13 cellular contexts compared by ENCODE assay signal in genomic region chr13:77528834-77529500, GRCh38. TPM values are rescaled to one million over a fixed set of nuclear protein-coding genes. Genes with fewer than 3 reads are reported as not detected.
DNase-seq lines count a peak whose midpoint lies in the region; ATAC-seq, FAIRE-seq and TF ChIP-seq lines count a peak whose summit lies in the region.
"Had no signal": no experiment of that assay in that cellular context is flagged by ENCODE, and none has a peak within 500 bp of the region (broad histone marks: within the 10 kb centered on the region; RNA-seq: fewer than 3 reads in every experiment).

No MANE protein-coding gene starts in this region.

- peak overlapping the region; percentile 47; the same call in 1 of the 2 replicates for H2AFZ ChIP-seq in OCI-LY3 (ENCODE audit: low read depth, low read length)

- H3K27me3 Mint-ChIP-seq in naive thymus-derived CD8-positive, alpha-beta T cell = peaks cover 0 to 4% (median 0%) of the 10 kb centered on the region in 5 donors

- ATAC-seq in GM18858 (IDR thresholded peaks at IDR 0.05; ENCODE audit: unreplicated experiment) = peak; percentile 78
- peak; percentile 92 for ATAC-seq in GM21360 (IDR thresholded peaks at IDR 0.05; ENCODE audit: unreplicated experiment)
- peak; percentile 84 for ATAC-seq in HG02981 (IDR thresholded peaks at IDR 0.05; ENCODE audit: unreplicated experiment)
- ATAC-seq in gastroesophageal sphincter = no peak
- ATAC-seq in naive thymus-derived CD8-positive, alpha-beta T cell = no peak
- ATAC-seq: heart right ventricle had no signal

- TF ChIP-seq POLR2A in gastroesophageal sphincter (IDR thresholded peaks at IDR 0.05) = no peak

- no peaks in the 10 kb centered on the region for H3K9me3 Mint-ChIP-seq in naive thymus-derived CD8-positive, alpha-beta T cell

- no peak overlapping the region for H3K27ac Mint-ChIP-seq in naive thymus-derived CD8-positive, alpha-beta T cell

- no peak for FAIRE-seq in HTR-8/SVneo (lab: Jason Lieb, UNC)

- H3K4me3 ChIP-seq in OCI-LY3 (ENCODE audit: low read length) (no peak overlapping the region), gastroesophageal sphincter (no peak overlapping the region)
- H3K4me3 ChIP-seq: heart right ventricle had no signal

- peak overlapping the region; percentile 18; the same call in 1 of the 2 replicates for H3K4me2 ChIP-seq in OCI-LY3 (ENCODE audit: low read length)

- no peak for TF ChIP-seq CTCF in OCI-LY3 (IDR thresholded peaks at IDR 0.05; ENCODE audit: low read depth, low read length)
- no peak for TF ChIP-seq CTCF in gastroesophageal sphincter (IDR thresholded peaks at IDR 0.05)

- no peak for DNase-seq in HTR-8/SVneo (ENCODE audit: insufficient read length, low spot score)
- no peak for DNase-seq in COLO668 (lab: John Stamatoyannopoulos, UW; ENCODE audit: unreplicated experiment)
- no peak for DNase-seq in naive thymus-derived CD8-positive, alpha-beta T cell
- DNase-seq: activated CD4-positive, CD25-positive, alpha-beta regulatory T cell; activated naive CD4-positive, alpha-beta T cell treated with anti-CD3 and anti-CD28 coated beads, Interleukin-2, amount 50 U/mL, for 16 hours; heart right ventricle; NCI-H2081 treated with DMSO at 0.1 percent for 48 hours had no signal

- 62 to 67% methylated on average over 3 to 4 of the region's 4 CpGs for WGBS in gastroesophageal sphincter (ENCODE audit: low coverage in 1 of 2), 2 donors

- peaks cover 14% of the 10 kb centered on the region for H3K4me1 ChIP-seq in OCI-LY3 (ENCODE audit: low read length)
- H3K4me1 ChIP-seq in gastroesophageal sphincter = no peaks in the 10 kb centered on the region
- H3K4me1 ChIP-seq: heart right ventricle had no signal

- no peaks in the 10 kb centered on the region for H3K79me2 ChIP-seq in OCI-LY3 (ENCODE audit: low read length)

- H3K36me3 ChIP-seq in OCI-LY3 (replicated peaks; ENCODE audit: low read depth, low read length) (no peaks in the 10 kb centered on the region), gastroesophageal sphincter (no peaks in the 10 kb centered on the region)
- H3K36me3 ChIP-seq: heart right ventricle had no signal

- no peaks in the 10 kb centered on the region for H3K36me3 Mint-ChIP-seq in naive thymus-derived CD8-positive, alpha-beta T cell

- no peaks in the 10 kb centered on the region for H4K20me1 ChIP-seq in OCI-LY3 (ENCODE audit: insufficient read depth, low read length)

- no peak overlapping the region for H3K9ac ChIP-seq in OCI-LY3 (ENCODE audit: low read length)

- H3K27me3 ChIP-seq in OCI-LY3 (ENCODE audit: low read depth, low read length) = peaks cover 25% of the 10 kb centered on the region
- no peaks in the 10 kb centered on the region for H3K27me3 ChIP-seq in gastroesophageal sphincter

- no peak for TF ChIP-seq EP300 in gastroesophageal sphincter (IDR thresholded peaks at IDR 0.05)

- no peaks in the 10 kb centered on the region for H3K4me1 Mint-ChIP-seq in naive thymus-derived CD8-positive, alpha-beta T cell

- POLR2A ChIA-PET in naive thymus-derived CD8-positive, alpha-beta T cell (lab: Charles Lee) = no interaction called here

- no peak overlapping the region for H3K27ac ChIP-seq in OCI-LY3 (ENCODE audit: low read length)
- no peak overlapping the region for H3K27ac ChIP-seq in gastroesophageal sphincter
- H3K27ac ChIP-seq: heart right ventricle had no signal

- H3K4me3 Mint-ChIP-seq in naive thymus-derived CD8-positive, alpha-beta T cell = no peak overlapping the region

- H3K9me3 ChIP-seq in OCI-LY3 (ENCODE audit: insufficient read depth, low read length) (no peaks in the 10 kb centered on the region), gastroesophageal sphincter (no peaks in the 10 kb centered on the region)
- H3K9me3 ChIP-seq: heart right ventricle had no signal

RNA-seq across cellular contexts. Expression of gene SCEL, which starts 6.5 kb away (rescaled TPM):
- 10 to 100 TPM in 1 of 4 donors, 1 to 10 TPM in 1, under 1 TPM in 2; 0.54 to 14.6 (median 1.0) TPM for total RNA-seq in gastroesophageal sphincter
- total RNA-seq in naive thymus-derived CD8-positive, alpha-beta T cell = not detected
- not detected for polyA plus RNA-seq in naive thymus-derived CD8-positive, alpha-beta T cell
- total RNA-seq: ureter had no signal

Comparison
In these comparisons a context has a peak if more than half of its experiments do, and no peak if none do; other contexts are left out.
1. ATAC-seq: peak in GM18858 (single experiment), GM21360 (single experiment) and HG02981 (single experiment); none in gastroesophageal sphincter (single experiment) and naive thymus-derived CD8-positive, alpha-beta T cell (0 of 2).